9 cellular contexts compared by ENCODE assay signal in the genomic region with DNA sequence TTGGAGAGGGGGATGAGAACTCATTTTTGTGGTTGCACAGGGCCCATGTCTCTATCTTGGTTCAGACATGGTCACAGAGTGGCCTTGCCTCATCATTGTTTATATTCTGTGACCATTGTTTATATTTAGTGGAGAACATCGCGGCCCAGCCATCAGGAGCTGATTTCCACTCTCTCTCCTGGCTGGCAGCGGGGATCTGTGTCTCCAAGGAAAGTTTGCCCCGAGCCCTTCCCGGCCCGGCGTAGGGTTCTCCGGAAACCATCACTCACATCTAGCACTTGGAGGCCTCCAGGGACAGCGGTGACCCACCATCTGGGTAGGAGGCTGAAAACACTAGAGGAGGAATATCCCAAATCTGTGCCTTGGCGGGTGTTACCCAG. TPM values are rescaled to one million over a fixed set of nuclear protein-coding genes. Genes with fewer than 3 reads are reported as not detected.
DNase-seq lines count a peak whose midpoint lies in the region; ATAC-seq and TF ChIP-seq lines count a peak whose summit lies in the region.
"Had no signal": no experiment of that assay in that cellular context is flagged by ENCODE, and none has a peak within 500 bp of the region (broad histone marks: within the 10 kb centered on the region; RNA-seq: fewer than 3 reads in every experiment).

No MANE protein-coding gene starts in this region.

- no peak for DNase-seq in activated CD4-positive, alpha-beta T cell treated with anti-CD3 and anti-CD28 coated beads, Interleukin-2, amount 10 ng/mL, durations not matched to agents 7 days and 5 days
- DNase-seq in activated CD4-positive, alpha-beta T cell treated with anti-CD3 and anti-CD28 coated beads for 48 hours: no peak
- no peak for DNase-seq in central memory CD8-positive, alpha-beta T cell (ENCODE audit: low spot score in 2 of 2)
- DNase-seq in mesothelial cell of epicardium (ENCODE audit: low spot score in 2 of 2, unreplicated experiment in 2 of 2) (no peak), type B pancreatic cell (ENCODE audit: extremely low spot score, unreplicated experiment) (no peak), SK-N-DZ (ENCODE audit: low spot score) (no peak), WERI-Rb-1 (no peak)
- DNase-seq: NCI-H524 treated with DMSO at 0.1 percent for 48 hours had no signal

- H3K4me1 Mint-ChIP-seq in activated CD4-positive, alpha-beta T cell treated with anti-CD3 and anti-CD28 coated beads, Interleukin-2, amount 10 ng/mL, durations not matched to agents 7 days and 5 days: peaks cover 7% of the 10 kb centered on the region
- peaks cover 22% of the 10 kb centered on the region for H3K4me1 Mint-ChIP-seq in central memory CD8-positive, alpha-beta T cell
- H3K4me1 Mint-ChIP-seq in mesothelial cell of epicardium (peaks cover 31% of the 10 kb centered on the region), type B pancreatic cell (ENCODE audit: unreplicated experiment) (peaks cover 20% of the 10 kb centered on the region)

- peaks cover 55% of the 10 kb centered on the region for H3K27me3 ChIP-seq in WERI-Rb-1 (ENCODE audit: insufficient read depth, low read depth, severe bottlenecking)

- TF ChIP-seq CTCF in mesothelial cell of epicardium (IDR thresholded peaks at IDR 0.05; ENCODE audit: unreplicated experiment) (no peak), type B pancreatic cell (conservative IDR thresholded peaks at IDR 0.05) (no peak), WERI-Rb-1 (IDR thresholded peaks at IDR 0.05; ENCODE audit: low read depth, low read length) (no peak)

- no peak for ATAC-seq in central memory CD8-positive, alpha-beta T cell (replicated peaks; ENCODE audit: extremely low read depth, poor library complexity, severe bottlenecking)
- no peak for ATAC-seq in HG03460 (IDR thresholded peaks at IDR 0.05; ENCODE audit: unreplicated experiment)

- H3K4me3 ChIP-seq in WERI-Rb-1 (ENCODE audit: low read depth, low read length): no peak overlapping the region

- H3K27ac ChIP-seq in WERI-Rb-1: no peak overlapping the region

- no peak overlapping the region for H3K27ac Mint-ChIP-seq in activated CD4-positive, alpha-beta T cell treated with anti-CD3 and anti-CD28 coated beads, Interleukin-2, amount 10 ng/mL, durations not matched to agents 7 days and 5 days
- peak overlapping the region; percentile 56 for H3K27ac Mint-ChIP-seq in central memory CD8-positive, alpha-beta T cell (ENCODE audit: low read depth)
- H3K27ac Mint-ChIP-seq in mesothelial cell of epicardium (peak overlapping the region; percentile 97), type B pancreatic cell (peak overlapping the region; percentile 89)

- no peaks in the 10 kb centered on the region for H3K36me3 Mint-ChIP-seq in activated CD4-positive, alpha-beta T cell treated with anti-CD3 and anti-CD28 coated beads, Interleukin-2, amount 10 ng/mL, durations not matched to agents 7 days and 5 days (ENCODE audit: low read depth)
- H3K36me3 Mint-ChIP-seq in central memory CD8-positive, alpha-beta T cell (ENCODE audit: insufficient read depth): peaks cover 6% of the 10 kb centered on the region
- H3K36me3 Mint-ChIP-seq in mesothelial cell of epicardium (peaks cover 11% of the 10 kb centered on the region), type B pancreatic cell (peaks cover 3% of the 10 kb centered on the region)

- POLR2A ChIA-PET in activated CD4-positive, alpha-beta T cell treated with anti-CD3 and anti-CD28 coated beads, Interleukin-2, amount 10 ng/mL, durations not matched to agents 7 days and 5 days (lab: Charles Lee): no interaction called here

- H3K36me3 ChIP-seq in WERI-Rb-1: no peaks in the 10 kb centered on the region

- CTCF ChIA-PET in activated CD4-positive, alpha-beta T cell treated with anti-CD3 and anti-CD28 coated beads, Interleukin-2, amount 10 ng/mL, durations not matched to agents 7 days and 5 days (lab: Charles Lee): no interaction called here

- peak overlapping the region; percentile 59 for H3K4me3 Mint-ChIP-seq in activated CD4-positive, alpha-beta T cell treated with anti-CD3 and anti-CD28 coated beads, Interleukin-2, amount 10 ng/mL, durations not matched to agents 7 days and 5 days
- H3K4me3 Mint-ChIP-seq in central memory CD8-positive, alpha-beta T cell: peak overlapping the region; percentile 73
- H3K4me3 Mint-ChIP-seq in mesothelial cell of epicardium (peak overlapping the region; percentile 84), type B pancreatic cell (peak overlapping the region; percentile 91)

- peaks cover 5% of the 10 kb centered on the region for H3K9me3 ChIP-seq in WERI-Rb-1 (ENCODE audit: severe bottlenecking)

- H3K9me3 Mint-ChIP-seq in activated CD4-positive, alpha-beta T cell treated with anti-CD3 and anti-CD28 coated beads, Interleukin-2, amount 10 ng/mL, durations not matched to agents 7 days and 5 days: no peaks in the 10 kb centered on the region
- no peaks in the 10 kb centered on the region for H3K9me3 Mint-ChIP-seq in central memory CD8-positive, alpha-beta T cell
- no peaks in the 10 kb centered on the region for H3K9me3 Mint-ChIP-seq in mesothelial cell of epicardium
- no peaks in the 10 kb centered on the region for H3K9me3 Mint-ChIP-seq in type B pancreatic cell

- H3K27me3 Mint-ChIP-seq in activated CD4-positive, alpha-beta T cell treated with anti-CD3 and anti-CD28 coated beads, Interleukin-2, amount 10 ng/mL, durations not matched to agents 7 days and 5 days: peaks cover 25% of the 10 kb centered on the region
- H3K27me3 Mint-ChIP-seq in central memory CD8-positive, alpha-beta T cell: peaks cover 28% of the 10 kb centered on the region
- no peaks in the 10 kb centered on the region for H3K27me3 Mint-ChIP-seq in mesothelial cell of epicardium (ENCODE audit: low read depth)
- H3K27me3 Mint-ChIP-seq in type B pancreatic cell: no peaks in the 10 kb centered on the region

RNA-seq across cellular contexts. Expression of gene ZNF358, which starts 0.8 kb away (rescaled TPM):
- total RNA-seq in activated CD4-positive, alpha-beta T cell treated with anti-CD3 and anti-CD28 coated beads, Interleukin-2, amount 10 ng/mL, durations not matched to agents 7 days and 5 days: 1 to 10 TPM; 6.5 to 6.7 TPM
- total RNA-seq in mesothelial cell of epicardium (67.5 to 68.3 TPM (median 67.9 TPM) in 3 replicates), type B pancreatic cell (ENCODE audit: low replicate concordance) (49.8 and 67.1 TPM in 2 replicates)
- 48.8 and 53.6 TPM in 2 replicates for polyA plus RNA-seq in SK-N-DZ (2014; cell fraction: cytosol; rRNA removed)
- 22.6 and 23.8 TPM in 2 replicates for polyA plus RNA-seq in SK-N-DZ (2014; cell fraction: nucleus; rRNA removed)

RNA-seq across cellular contexts. Expression of gene MCOLN1, which starts 7.3 kb away (rescaled TPM):
- 10 to 100 TPM; 13.2 to 14.8 TPM for total RNA-seq in activated CD4-positive, alpha-beta T cell treated with anti-CD3 and anti-CD28 coated beads, Interleukin-2, amount 10 ng/mL, durations not matched to agents 7 days and 5 days
- total RNA-seq in mesothelial cell of epicardium (20.5 to 21.0 TPM (median 20.7 TPM) in 3 replicates), type B pancreatic cell (ENCODE audit: low replicate concordance) (24.0 and 24.3 TPM in 2 replicates)
- 5.5 and 6.4 TPM in 2 replicates for polyA plus RNA-seq in SK-N-DZ (2014; cell fraction: cytosol; rRNA removed)
- polyA plus RNA-seq in SK-N-DZ (2014; cell fraction: nucleus; rRNA removed): 24.2 and 29.8 TPM in 2 replicates

RNA-seq across cellular contexts. Expression of gene PNPLA6, which starts 20.4 kb away (rescaled TPM):
- total RNA-seq in activated CD4-positive, alpha-beta T cell treated with anti-CD3 and anti-CD28 coated beads, Interleukin-2, amount 10 ng/mL, durations not matched to agents 7 days and 5 days: 100 to 1,000 TPM; 117 to 126 TPM
- total RNA-seq in mesothelial cell of epicardium: 100 to 117 TPM (median 112 TPM) in 3 replicates
- 84.3 and 86.1 TPM in 2 replicates for total RNA-seq in type B pancreatic cell (ENCODE audit: low replicate concordance)
- polyA plus RNA-seq in SK-N-DZ (2014; cell fraction: cytosol; rRNA removed): 23.4 and 29.0 TPM in 2 replicates
- 49.0 and 70.3 TPM in 2 replicates for polyA plus RNA-seq in SK-N-DZ (2014; cell fraction: nucleus; rRNA removed)

RNA-seq across cellular contexts. Expression of gene PEX11G, which starts 26.2 kb away (rescaled TPM):
- total RNA-seq in activated CD4-positive, alpha-beta T cell treated with anti-CD3 and anti-CD28 coated beads, Interleukin-2, amount 10 ng/mL, durations not matched to agents 7 days and 5 days: under 1 TPM; 0.46 to 0.67 TPM
- total RNA-seq in mesothelial cell of epicardium (6.5 to 7.3 TPM (median 7.0 TPM) in 3 replicates), type B pancreatic cell (ENCODE audit: low replicate concordance) (4.8 and 5.7 TPM in 2 replicates)
- 3.7 and 4.4 TPM in 2 replicates for polyA plus RNA-seq in SK-N-DZ (2014; cell fraction: cytosol; rRNA removed)
- polyA plus RNA-seq in SK-N-DZ (2014; cell fraction: nucleus; rRNA removed): 0.30 and 1.8 TPM in 2 replicates
